16 cellular contexts compared by ENCODE assay signal in genomic region chr14:93239869-93240677, GRCh38. TPM values are rescaled to one million over a fixed set of nuclear protein-coding genes. Genes with fewer than 3 reads are reported as not detected.
DNase-seq lines count a peak whose midpoint lies in the region; ATAC-seq and TF ChIP-seq lines count a peak whose summit lies in the region.
"Had no signal": no experiment of that assay in that cellular context is flagged by ENCODE, and none has a peak within 500 bp of the region (broad histone marks: within the 10 kb centered on the region; RNA-seq: fewer than 3 reads in every experiment).

No MANE protein-coding gene starts in this region.

- H3K27ac ChIP-seq in breast epithelium (no peak overlapping the region), RWPE1 (peak overlapping the region; percentile 39; the same call in 1 of the 2 replicates), fibroblast of lung (ENCODE audit: insufficient read depth, low read length) (no peak overlapping the region)
- H3K27ac ChIP-seq: upper lobe of left lung had no signal

- no peak overlapping the region for H3K4me3 Mint-ChIP-seq in MCF 10A (ENCODE audit: unreplicated experiment)
- H3K4me3 Mint-ChIP-seq: central memory CD8-positive, alpha-beta T cell; WTC11 had no signal

- no peaks in the 10 kb centered on the region for H3K9me3 Mint-ChIP-seq in MCF 10A (ENCODE audit: unreplicated experiment)
- H3K9me3 Mint-ChIP-seq: central memory CD8-positive, alpha-beta T cell; WTC11 had no signal

- H3K36me3 ChIP-seq in breast epithelium (no peaks in the 10 kb centered on the region), fibroblast of lung (ENCODE audit: control insufficient read depth, insufficient read depth, low read length) (peaks cover 4% of the 10 kb centered on the region)

- no peaks in the 10 kb centered on the region for H3K79me2 ChIP-seq in fibroblast of lung (ENCODE audit: control insufficient read depth, insufficient read depth, low read length)

- no TSS peak for BruUV-seq in MCF 10A (replicated peaks; lab: Mats Ljungman, UMichigan)

- no peak overlapping the region for H2AFZ ChIP-seq in fibroblast of lung (ENCODE audit: low read length)

- no peaks in the 10 kb centered on the region for H3K9me3 ChIP-seq in breast epithelium
- no peaks in the 10 kb centered on the region for H3K9me3 ChIP-seq in fibroblast of lung (ENCODE audit: control insufficient read depth, insufficient read depth, low read depth, low read length)
- H3K9me3 ChIP-seq: upper lobe of left lung had no signal

- intact Hi-C loops in MCF 10A (cut with micrococcal nuclease), result loop anchor here (2.0 kb wide), 1 partner anchor 91 kb away; no protein-coding TSS in a partner anchor
- intact Hi-C loops in breast epithelium (cut with DNase I; ENCODE audit: low total_unique reads), result no loop called here

- peaks cover 4% of the 10 kb centered on the region for H3K4me1 Mint-ChIP-seq in MCF 10A (ENCODE audit: insufficient read depth, unreplicated experiment)
- H3K4me1 Mint-ChIP-seq: WTC11 had no signal

- TF ChIP-seq CTCF in MCF 10A (IDR thresholded peaks at IDR 0.05; ENCODE audit: unreplicated experiment), result no peak
- no peak for TF ChIP-seq CTCF in breast epithelium (IDR thresholded peaks at IDR 0.05)
- TF ChIP-seq CTCF in RWPE1 (conservative IDR thresholded peaks at IDR 0.05; ENCODE audit: low read depth), result no peak
- TF ChIP-seq CTCF in fibroblast of lung (conservative IDR thresholded peaks at IDR 0.05 in 1 of 2, IDR thresholded peaks at IDR 0.05 in 1 of 2; ENCODE audit: low read depth in 1 of 2, low read length in 2 of 2), result no peak

- H3K4me2 ChIP-seq in fibroblast of lung (ENCODE audit: extremely low read depth, insufficient read depth, low read length), result no peak overlapping the region

- ATAC-seq in GM21576 (IDR thresholded peaks at IDR 0.05; ENCODE audit: unreplicated experiment), result no peak
- ATAC-seq: left lobe of liver, WTC11 had no signal

- H3K4me1 ChIP-seq in breast epithelium (no peaks in the 10 kb centered on the region), fibroblast of lung (ENCODE audit: control insufficient read depth, extremely low read depth, insufficient read depth, low read length) (peaks cover 2% of the 10 kb centered on the region)
- H3K4me1 ChIP-seq: upper lobe of left lung had no signal

- peaks cover 42% of the 10 kb centered on the region for H3K36me3 Mint-ChIP-seq in MCF 10A (ENCODE audit: insufficient read depth, unreplicated experiment)

- no peak overlapping the region for H3K4me3 ChIP-seq in breast epithelium
- H3K4me3 ChIP-seq in fibroblast of lung (replicated peaks in 1 of 4; ENCODE audit: control extremely low read depth in 1 of 4, insufficient read depth in 1 of 4, low read depth in 3 of 4, low read length in 4 of 4), result no peak overlapping the region
- H3K4me3 ChIP-seq: upper lobe of left lung had no signal

- H3K27me3 Mint-ChIP-seq in MCF 10A (ENCODE audit: insufficient read depth, unreplicated experiment), result no peaks in the 10 kb centered on the region
- H3K27me3 Mint-ChIP-seq: central memory CD8-positive, alpha-beta T cell had no signal

- CTCF ChIA-PET in MCF 10A (lab: Yijun Ruan, JAX), result interaction anchor here (0.6 to 0.7 kb wide), 4 partner anchors 14 to 655 kb away, joined by 3 to 4 read pairs (median 3); no protein-coding TSS in a partner anchor
- CTCF ChIA-PET in RWPE1 (lab: Yijun Ruan, JAX), result interaction anchor here (0.7 kb wide), 1 partner anchor 10 kb away, joined by 3 read pairs; no protein-coding TSS in a partner anchor

- POLR2A ChIA-PET in MCF 10A (lab: Yijun Ruan, JAX), result interaction anchor here (1.0 to 1.4 kb wide), 3 partner anchors 10 to 34 kb away, joined by 3 to 4 read pairs (median 4); partner anchors contain the start of gene GON7
- POLR2A ChIA-PET in RWPE1 (lab: Yijun Ruan, JAX; ENCODE audit: low non-redundant PET), result no interaction called here

- H4K20me1 ChIP-seq in fibroblast of lung (ENCODE audit: control insufficient read depth, extremely low read depth, insufficient read depth, low read length), result no peaks in the 10 kb centered on the region

- no peak overlapping the region for H3K9ac ChIP-seq in fibroblast of lung (ENCODE audit: insufficient read depth, low read length)

- no peak for TF ChIP-seq POLR2A in breast epithelium (IDR thresholded peaks at IDR 0.05)

- H3K27me3 ChIP-seq in breast epithelium (no peaks in the 10 kb centered on the region), fibroblast of lung (ENCODE audit: control insufficient read depth, insufficient read depth, low read length) (no peaks in the 10 kb centered on the region)
- H3K27me3 ChIP-seq: upper lobe of left lung had no signal

- DNase-seq in MCF 10A (ENCODE audit: unreplicated experiment) (peak; percentile 60), breast epithelium (ENCODE audit: low spot score in 2 of 2) (no peak), RWPE1 (ENCODE audit: low spot score) (peak; percentile 83), fibroblast of lung (ENCODE audit: low read depth in 2 of 2) (peak; percentile 78 to 79), cerebellum (ENCODE audit: low spot score) (no peak), NCI-H774 (lab: John Stamatoyannopoulos, UW) (no peak), NCI-H2171 treated with DMSO at 0.1 percent for 48 hours (lab: John Stamatoyannopoulos, UW) (no peak)
- DNase-seq: GDM1; NCI-H1105 treated with DMSO at 0.1 percent for 48 hours; NCI-H526 treated with DMSO at 0.1 percent for 48 hours; stimulated activated CD8-positive, alpha-beta memory T cell treated with anti-CD3 and anti-CD28 coated beads, Interleukin-4, amount 100 ng/mL, for 48 hours; upper lobe of left lung had no signal

- H3K27ac Mint-ChIP-seq in MCF 10A (ENCODE audit: low read depth, unreplicated experiment), result peak overlapping the region; percentile 54
- H3K27ac Mint-ChIP-seq: WTC11 had no signal

RNA-seq across cellular contexts. Expression of gene UBR7, which starts 33.0 kb away (rescaled TPM):
- 12.7 and 13.0 TPM in 2 replicates for total RNA-seq in MCF 10A (2022)
- total RNA-seq in breast epithelium, result 10 to 100 TPM; 21.0 to 34.7 (median 31.0) TPM
- total RNA-seq in fibroblast of lung, result 27.7 and 34.0 TPM in 2 replicates
- 25.4 and 48.9 TPM in 2 replicates for polyA plus RNA-seq in fibroblast of lung
- polyA plus RNA-seq in fibroblast of lung (2012), result 14.2 and 29.3 TPM in 2 replicates
- polyA minus RNA-seq in fibroblast of lung (ENCODE audit: low replicate concordance), result 7.7 and 11.4 TPM in 2 replicates
- 26.9 TPM for total RNA-seq in cerebellum

RNA-seq across cellular contexts. Expression of gene GON7, which starts 33.2 kb away (rescaled TPM):
- 9.9 and 12.3 TPM in 2 replicates for total RNA-seq in MCF 10A (2022)
- 10 to 100 TPM in 2 of 3 donors, 1 to 10 TPM in 1; 8.5 to 12.1 (median 11.1) TPM for total RNA-seq in breast epithelium
- total RNA-seq in fibroblast of lung, result 11.3 and 17.2 TPM in 2 replicates
- 13.1 and 14.4 TPM in 2 replicates for polyA plus RNA-seq in fibroblast of lung
- 11.5 and 13.1 TPM in 2 replicates for polyA plus RNA-seq in fibroblast of lung (2012)
- polyA minus RNA-seq in fibroblast of lung (ENCODE audit: low replicate concordance), result 0.82 TPM in 1 of 2 replicates, not detected in the other
- total RNA-seq in cerebellum, result 10.2 TPM

RNA-seq across cellular contexts. Expression of gene LYSET, which starts 55.0 kb away (rescaled TPM):
- 14.3 and 15.4 TPM in 2 replicates for total RNA-seq in MCF 10A (2022)
- 10 to 100 TPM; 10.8 to 14.9 (median 11.4) TPM for total RNA-seq in breast epithelium
- 8.5 and 11.6 TPM in 2 replicates for total RNA-seq in fibroblast of lung
- polyA plus RNA-seq in fibroblast of lung, result 11.6 and 11.9 TPM in 2 replicates
- 13.8 and 15.0 TPM in 2 replicates for polyA plus RNA-seq in fibroblast of lung (2012)
- 0.35 and 6.4 TPM in 2 replicates for polyA minus RNA-seq in fibroblast of lung (ENCODE audit: low replicate concordance)
- 16.1 TPM for total RNA-seq in cerebellum

RNA-seq across cellular contexts. Expression of gene MOAP1, which starts 55.4 kb away (rescaled TPM):
- total RNA-seq in MCF 10A (2022) (17.5 and 22.1 TPM in 2 replicates), breast epithelium (10 to 100 TPM; 29.0 to 35.9 (median 31.1) TPM), fibroblast of lung (16.9 and 21.3 TPM in 2 replicates), cerebellum (46.5 TPM)
- 12.4 and 18.5 TPM in 2 replicates for polyA plus RNA-seq in fibroblast of lung
- 8.1 and 10.9 TPM in 2 replicates for polyA plus RNA-seq in fibroblast of lung (2012)
- polyA minus RNA-seq in fibroblast of lung (ENCODE audit: low replicate concordance), result 5.1 and 6.7 TPM in 2 replicates

Comparison
In these comparisons a context has a peak if more than half of its experiments do, and no peak if none do; other contexts are left out.
1. DNase-seq: peak in MCF 10A (single experiment), RWPE1 (single experiment) and fibroblast of lung (2 of 2); none in breast epithelium (0 of 2), cerebellum (single experiment), NCI-H774 (single experiment) and NCI-H2171 treated with DMSO at 0.1 percent for 48 hours (single experiment).